In the genomic region with DNA sequence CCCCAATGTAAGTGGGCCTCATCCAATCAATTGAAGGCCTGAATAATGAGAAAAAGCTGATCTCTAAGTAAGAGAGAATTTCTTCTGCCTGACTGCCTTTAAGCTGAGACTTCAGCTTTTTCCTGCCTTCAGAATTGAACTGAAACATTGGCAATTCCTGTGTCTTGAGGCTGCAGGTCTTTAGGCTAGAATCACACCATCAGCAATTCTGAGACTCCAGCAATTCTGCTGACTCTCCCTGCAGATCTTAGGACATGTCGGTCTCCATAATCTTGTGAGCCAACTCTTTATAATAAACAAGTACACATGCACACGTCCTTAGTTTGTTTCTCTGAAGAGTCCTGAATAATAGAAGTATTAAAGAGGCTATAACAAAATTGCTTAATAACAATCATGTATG, we compare ENCODE assay signal across 8 cellular contexts.
"Had no signal": no experiment of that assay in that cellular context is flagged by ENCODE, and none has a peak within 500 bp of the region (broad histone marks: within the 10 kb centered on the region; RNA-seq: fewer than 3 reads in every experiment).

No MANE protein-coding gene starts in this region.

- H3K4me1 ChIP-seq: HAP-1 had no signal

- H3K36me3 ChIP-seq: HAP-1 had no signal

- ATAC-seq: HCT116, K562 had no signal

- H3K9me3 ChIP-seq: HAP-1 had no signal

- DNase-seq: GOT3, H7, HFFc6, KG1 had no signal

- H3K4me3 ChIP-seq: HAP-1, K562 had no signal

- FAIRE-seq: HTR-8/SVneo, K562 had no signal

- H3K4me3 Mint-ChIP-seq: HFFc6 had no signal

- H3K27ac Mint-ChIP-seq: HFFc6 had no signal
